ENCODE assay signal across 8 cellular contexts in genomic region chr19:14347999-14348889, GRCh38. TPM values are rescaled to one million over a fixed set of nuclear protein-coding genes. Genes with fewer than 3 reads are reported as not detected.
DNase-seq lines count a peak whose midpoint lies in the region; ATAC-seq and TF ChIP-seq lines count a peak whose summit lies in the region.

No MANE protein-coding gene starts in this region.

- H3K36me3 ChIP-seq in Peyer's patch: no peaks in the 10 kb centered on the region

- peak overlapping the region in 3 of 4 donors; percentile 30 to 42 (median 40) for H3K4me3 ChIP-seq in Peyer's patch

- intact Hi-C loops in posterior cingulate gyrus (cut with DNase I): loop anchor here (2.0 to 5.0 kb wide), 2 partner anchors 151 to 199 kb away; no protein-coding TSS in a partner anchor

- peaks cover 2% of the 10 kb centered on the region for H3K9me3 Mint-ChIP-seq in glutamatergic neuron (ENCODE audit: unreplicated experiment)

- no peaks in the 10 kb centered on the region for H3K27me3 ChIP-seq in Peyer's patch

- ATAC-seq in HG03196 (IDR thresholded peaks at IDR 0.05; ENCODE audit: unreplicated experiment): no peak

- TF ChIP-seq POLR2A in Peyer's patch (IDR thresholded peaks at IDR 0.05): no peak

- H3K4me1 ChIP-seq in Peyer's patch: peaks cover 0 to 24% (median 3%) of the 10 kb centered on the region in 4 donors

- TF ChIP-seq CTCF in GM20000 (IDR thresholded peaks at IDR 0.05; ENCODE audit: extremely low read depth, missing control alignments): peak; percentile 90
- peak; percentile 89 to 98 (median 95) for TF ChIP-seq CTCF in Peyer's patch (IDR thresholded peaks at IDR 0.05)
- peak; percentile 92 for TF ChIP-seq CTCF in glutamatergic neuron (IDR thresholded peaks at IDR 0.05; ENCODE audit: partially characterized antibody, unreplicated experiment)

- peaks cover 5% of the 10 kb centered on the region for H3K27me3 Mint-ChIP-seq in glutamatergic neuron (ENCODE audit: unreplicated experiment)

- no peak overlapping the region for H3K27ac Mint-ChIP-seq in glutamatergic neuron (ENCODE audit: unreplicated experiment)

- H3K9me3 ChIP-seq in Peyer's patch: no peaks in the 10 kb centered on the region

- H3K4me1 Mint-ChIP-seq in glutamatergic neuron (ENCODE audit: low read depth, unreplicated experiment): no peaks in the 10 kb centered on the region

- DNase-seq in AG08395 (ENCODE audit: low spot score) (peak; percentile 87), GM20000 (ENCODE audit: low spot score) (peak; percentile 85), Peyer's patch (peak; percentile 59 to 83 (median 82)), glutamatergic neuron (peak; percentile 79), posterior cingulate gyrus (peak; percentile 32 to 95 (median 65)), NCI-H187 (lab: John Stamatoyannopoulos, UW) (no peak)
- DNase-seq in activated naive CD4-positive, alpha-beta T cell treated with Interleukin-2 at 50 U/mL for 16 hours: peak; percentile 69

- no peak overlapping the region for H3K27ac ChIP-seq in Peyer's patch

- H3K4me3 Mint-ChIP-seq in glutamatergic neuron (ENCODE audit: unreplicated experiment): peak overlapping the region; percentile 46

- peaks cover 4% of the 10 kb centered on the region for H3K36me3 Mint-ChIP-seq in glutamatergic neuron (ENCODE audit: unreplicated experiment)

RNA-seq across cellular contexts. Expression of gene ADGRE5, which starts 33.0 kb away (rescaled TPM):
- total RNA-seq in Peyer's patch: 100 to 1,000 TPM in 2 of 4 donors, 10 to 100 TPM in 2; 70.6 to 159 (median 110) TPM
- total RNA-seq in glutamatergic neuron (ENCODE audit: unreplicated experiment): 4.0 TPM

Comparison
In these comparisons a context has a peak if more than half of its experiments do, and no peak if none do; other contexts are left out.
1. DNase-seq: peak in AG08395 (single experiment), GM20000 (single experiment), Peyer's patch (3 of 3), activated naive CD4-positive, alpha-beta T cell treated with Interleukin-2 at 50 U/mL for 16 hours (single experiment), glutamatergic neuron (single experiment) and posterior cingulate gyrus (10 of 10); none in NCI-H187 (0 of 2).
2. RNA of gene ADGRE5, which starts 33.0 kb away (total RNA-seq): 70.6 to 159 TPM in Peyer's patch; 4.0 TPM in glutamatergic neuron (single experiment); every median in the first group is over 10 times any median in the second.
3. Peak in every context shown above with its lines, with median percentiles within 50 percentile points of each other: CTCF ChIP-seq.